Comparison of ENCODE assay signal across 2 cellular contexts in the genomic region with DNA sequence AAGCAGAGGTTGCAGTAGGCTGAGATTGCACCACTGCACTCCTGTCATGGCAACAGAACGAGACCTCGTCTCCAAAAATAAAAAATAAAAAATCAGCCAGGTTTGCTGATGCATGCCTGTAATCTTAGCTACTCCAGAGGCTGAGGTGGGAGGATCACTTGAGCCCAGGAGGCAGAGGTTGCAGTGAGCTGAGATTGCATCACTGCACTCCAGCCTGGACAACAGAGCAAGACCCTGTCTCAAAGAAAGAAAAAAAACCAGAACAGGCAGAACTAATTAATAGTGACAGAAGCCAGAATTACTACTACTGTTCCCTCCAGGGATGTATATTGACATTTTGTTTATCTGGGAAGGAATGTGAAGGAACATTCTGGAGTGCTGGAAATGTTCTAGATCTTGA. TPM values are rescaled to one million over a fixed set of nuclear protein-coding genes. Genes with fewer than 3 reads are reported as not detected.
"Had no signal": no experiment of that assay in that cellular context is flagged by ENCODE, and none has a peak within 500 bp of the region (broad histone marks: within the 10 kb centered on the region; RNA-seq: fewer than 3 reads in every experiment).

No MANE protein-coding gene starts in this region.

RNA-seq across cellular contexts. Expression of gene SCUBE2, which starts 7.1 kb away (rescaled TPM):
- total RNA-seq: natural killer cell had no signal
- polyA plus RNA-seq: naive thymus-derived CD8-positive, alpha-beta T cell had no signal
